16 cellular contexts compared by ENCODE assay signal in the genomic region with DNA sequence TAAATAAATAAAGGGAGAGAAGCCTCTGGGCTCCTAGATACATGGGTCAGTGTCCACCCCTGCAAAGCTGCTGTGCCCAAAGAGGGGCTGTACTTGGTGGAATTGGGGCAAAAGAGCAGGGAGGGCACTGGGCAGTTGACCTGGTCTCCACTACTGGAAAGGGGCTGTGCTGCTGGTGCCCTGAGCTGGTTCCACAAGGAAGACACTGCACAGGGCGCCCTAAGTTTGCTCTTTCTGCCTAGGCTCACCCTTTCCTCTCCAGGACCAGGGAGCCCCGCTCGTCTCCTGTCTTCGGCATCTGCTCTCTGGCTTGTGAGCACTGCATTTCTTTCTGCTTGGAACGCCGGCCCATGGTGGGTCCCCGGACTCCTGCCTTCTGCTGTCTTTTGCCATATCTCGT.
DNase-seq lines count a peak whose midpoint lies in the region; ATAC-seq and TF ChIP-seq lines count a peak whose summit lies in the region.
"Had no signal": no experiment of that assay in that cellular context is flagged by ENCODE, and none has a peak within 500 bp of the region (broad histone marks: within the 10 kb centered on the region; RNA-seq: fewer than 3 reads in every experiment).

No MANE protein-coding gene starts in this region.

- intact Hi-C loops in HCT116 (cut with micrococcal nuclease): no loop called here
- intact Hi-C loops in lower leg skin (cut with DNase I; ENCODE audit: low total_unique reads): no loop called here

- H3K27me3 ChIP-seq in ACC112 (ENCODE audit: insufficient read depth, low read length) (no peaks in the 10 kb centered on the region), HCT116 (ENCODE audit: insufficient read depth, low read length) (no peaks in the 10 kb centered on the region), hepatocyte (no peaks in the 10 kb centered on the region)
- H3K27me3 ChIP-seq: BLaER1 treated with 17β-estradiol and CSF1 and Interleukin-3, amounts not matched to agents 10 nM and 100 nM had no signal

- no peak for DNase-seq in HCT116 (ENCODE audit: low read depth, low spot score)
- DNase-seq in RWPE1 (ENCODE audit: low spot score): no peak
- no peak for DNase-seq in hepatocyte (ENCODE audit: low spot score)
- DNase-seq in ureter (ENCODE audit: low spot score): no peak
- DNase-seq in lower leg skin (ENCODE audit: low spot score in 2 of 2): no peak
- no peak for DNase-seq in SIG-M5 treated with dmso at 0.1 percent for 504 hours (lab: John Stamatoyannopoulos, UW; ENCODE audit: unreplicated experiment)
- DNase-seq in NCI-H2029 treated with DMSO at 0.1 percent for 48 hours (lab: John Stamatoyannopoulos, UW): no peak
- DNase-seq: 8988T; CD8-positive, alpha-beta memory T cell; COR-L47; DMS79; GF-D8; H9 had no signal

- H4K20me1 ChIP-seq in HCT116 (ENCODE audit: insufficient read depth): peaks cover 13% of the 10 kb centered on the region; the same call in 1 of the 2 replicates
- no peaks in the 10 kb centered on the region for H4K20me1 ChIP-seq in hepatocyte (ENCODE audit: insufficient read depth, poor library complexity, severe bottlenecking)
- H4K20me1 ChIP-seq: BLaER1 treated with 17β-estradiol and CSF1 and Interleukin-3, amounts not matched to agents 10 nM and 100 nM had no signal

- no peaks in the 10 kb centered on the region for H3K9me2 ChIP-seq in HCT116 (ENCODE audit: insufficient read depth)
- no peaks in the 10 kb centered on the region for H3K9me2 ChIP-seq in hepatocyte (replicated peaks; ENCODE audit: insufficient read depth)

- 83% methylated on average over 8 of the region's 8 CpGs for WGBS in hepatocyte (ENCODE audit: low lambda C conversion rate, missing lambda C conversion rate)
- WGBS in lower leg skin, 2 donors: 98 to 99% methylated on average over 8 of the region's 8 CpGs

- H2AFZ ChIP-seq in ACC112 (ENCODE audit: low read length, unreplicated experiment) (no peak overlapping the region), HCT116 (ENCODE audit: low read depth, low read length, poor library complexity, severe bottlenecking) (no peak overlapping the region), hepatocyte (no peak overlapping the region)

- BruUV-seq in HCT116 (replicated peaks; lab: Mats Ljungman, UMichigan): no TSS peak

- H3K9me3 ChIP-seq in HCT116 (ENCODE audit: control insufficient read depth in 1 of 2, insufficient read depth in 1 of 2, low read depth in 1 of 2, low read length in 2 of 2) (no peaks in the 10 kb centered on the region), hepatocyte (ENCODE audit: low read depth) (no peaks in the 10 kb centered on the region)
- H3K9me3 ChIP-seq: BLaER1 treated with 17β-estradiol and CSF1 and Interleukin-3, amounts not matched to agents 10 nM and 100 nM had no signal

- no peak for TF ChIP-seq RAD21 in HCT116 (IDR thresholded peaks at IDR 0.05; ENCODE audit: low read depth)

- CTCF ChIA-PET in HCT116 (lab: Charles Lee): no interaction called here
- CTCF ChIA-PET in RWPE1 (lab: Yijun Ruan, JAX): no interaction called here

- H3K4me2 ChIP-seq in HCT116 (ENCODE audit: low read length): peak overlapping the region; percentile 38
- H3K4me2 ChIP-seq in hepatocyte: no peak overlapping the region
- H3K4me2 ChIP-seq: BLaER1 treated with 17β-estradiol and CSF1 and Interleukin-3, amounts not matched to agents 10 nM and 100 nM had no signal

- H3K9ac ChIP-seq in HCT116 (ENCODE audit: low read length): no peak overlapping the region
- H3K9ac ChIP-seq: BLaER1 treated with 17β-estradiol and CSF1 and Interleukin-3, amounts not matched to agents 10 nM and 100 nM had no signal

- 0 out of 2 replicates have a peak, but pooled peaks cover 4% of the 10 kb centered on the region for H3K36me3 ChIP-seq in ACC112 (ENCODE audit: insufficient read depth, low read length)
- H3K36me3 ChIP-seq in HCT116 (ENCODE audit: control insufficient read depth in 1 of 2, insufficient read depth in 2 of 2, low read length in 2 of 2): peaks cover 0 to 6% of the 10 kb centered on the region in 2 experiments; a peak in 1 of 4 replicates
- H3K36me3 ChIP-seq in hepatocyte (replicated peaks; ENCODE audit: insufficient read depth, low read depth): no peaks in the 10 kb centered on the region
- H3K36me3 ChIP-seq: BLaER1 treated with 17β-estradiol and CSF1 and Interleukin-3, amounts not matched to agents 10 nM and 100 nM had no signal

- POLR2A ChIA-PET in HCT116 (lab: Charles Lee) (no interaction called here), RWPE1 (lab: Yijun Ruan, JAX; ENCODE audit: low non-redundant PET) (no interaction called here)

- H3K4me3 ChIP-seq in ACC112 (ENCODE audit: low read depth, low read length) (no peak overlapping the region), HCT116 (replicated peaks in 1 of 2; ENCODE audit: low read depth in 1 of 2, low read length in 2 of 2) (no peak overlapping the region), hepatocyte (no peak overlapping the region), lower leg skin (ENCODE audit: low read depth, poor library complexity, severe bottlenecking) (no peak overlapping the region)
- H3K4me3 ChIP-seq: BLaER1 treated with 17β-estradiol and CSF1 and Interleukin-3, amounts not matched to agents 10 nM and 100 nM; K562 had no signal

- no peak for ATAC-seq in HCT116
- ATAC-seq: K562 had no signal

- TF ChIP-seq CTCF in HCT116 (IDR thresholded peaks at IDR 0.05 in 2 of 3, conservative IDR thresholded peaks at IDR 0.05 in 1 of 3; ENCODE audit: borderline replicate concordance in 1 of 3, insufficient read depth in 1 of 3, low read depth in 2 of 3, low read length in 2 of 3) (no peak), RWPE1 (conservative IDR thresholded peaks at IDR 0.05; ENCODE audit: low read depth) (no peak), hepatocyte (IDR thresholded peaks at IDR 0.05; ENCODE audit: poor library complexity) (no peak), lower leg skin (IDR thresholded peaks at IDR 0.05) (no peak)

- H3K4me1 ChIP-seq in ACC112 (ENCODE audit: control insufficient read depth, insufficient read depth, low read length, unreplicated experiment): peaks cover 22% of the 10 kb centered on the region
- H3K4me1 ChIP-seq in HCT116 (ENCODE audit: control insufficient read depth in 1 of 2, insufficient read depth in 2 of 2, low read length in 2 of 2): peaks cover 66 to 92% of the 10 kb centered on the region in 2 experiments
- H3K4me1 ChIP-seq in hepatocyte (ENCODE audit: insufficient read depth): peaks cover 40% of the 10 kb centered on the region

- RAD21 ChIA-PET in HCT116 (lab: Charles Lee; ENCODE audit: low non-redundant PET in 1 of 2, low total read pairs in 2 of 2, uncharacterized antibody in 2 of 2, unreplicated experiment in 2 of 2): no interaction called here

- peak overlapping the region; percentile 80 for H3K27ac ChIP-seq in ACC112 (ENCODE audit: low read depth, low read length)
- H3K27ac ChIP-seq in HCT116 (ENCODE audit: low read depth, low read length): no peak overlapping the region
- peak overlapping the region; percentile 84 for H3K27ac ChIP-seq in RWPE1
- peak overlapping the region; percentile 72 for H3K27ac ChIP-seq in hepatocyte
- H3K27ac ChIP-seq: BLaER1 treated with 17β-estradiol and CSF1 and Interleukin-3, amounts not matched to agents 10 nM and 100 nM had no signal

- TF ChIP-seq POLR2A in HCT116 (IDR thresholded peaks at IDR 0.05; ENCODE audit: borderline replicate concordance, extremely low read depth, insufficient read depth, insufficient read length): no peak
- no peak for TF ChIP-seq POLR2A in lower leg skin (IDR thresholded peaks at IDR 0.05)

- no peaks in the 10 kb centered on the region for H3K79me2 ChIP-seq in ACC112 (ENCODE audit: control insufficient read depth, insufficient read depth, low read length, unreplicated experiment)
- H3K79me2 ChIP-seq in HCT116 (ENCODE audit: insufficient read depth, low read length): peaks cover 89% of the 10 kb centered on the region
- H3K79me2 ChIP-seq in hepatocyte: peaks cover 58% of the 10 kb centered on the region

TF ChIP-seq in HCT116, 20 proteins besides CTCF, POLR2A, EP300 and RAD21:
- TF ChIP-seq ELF1 (IDR thresholded peaks at IDR 0.05; ENCODE audit: borderline replicate concordance, low read depth): no peak
- TF ChIP-seq, protein P1, sequence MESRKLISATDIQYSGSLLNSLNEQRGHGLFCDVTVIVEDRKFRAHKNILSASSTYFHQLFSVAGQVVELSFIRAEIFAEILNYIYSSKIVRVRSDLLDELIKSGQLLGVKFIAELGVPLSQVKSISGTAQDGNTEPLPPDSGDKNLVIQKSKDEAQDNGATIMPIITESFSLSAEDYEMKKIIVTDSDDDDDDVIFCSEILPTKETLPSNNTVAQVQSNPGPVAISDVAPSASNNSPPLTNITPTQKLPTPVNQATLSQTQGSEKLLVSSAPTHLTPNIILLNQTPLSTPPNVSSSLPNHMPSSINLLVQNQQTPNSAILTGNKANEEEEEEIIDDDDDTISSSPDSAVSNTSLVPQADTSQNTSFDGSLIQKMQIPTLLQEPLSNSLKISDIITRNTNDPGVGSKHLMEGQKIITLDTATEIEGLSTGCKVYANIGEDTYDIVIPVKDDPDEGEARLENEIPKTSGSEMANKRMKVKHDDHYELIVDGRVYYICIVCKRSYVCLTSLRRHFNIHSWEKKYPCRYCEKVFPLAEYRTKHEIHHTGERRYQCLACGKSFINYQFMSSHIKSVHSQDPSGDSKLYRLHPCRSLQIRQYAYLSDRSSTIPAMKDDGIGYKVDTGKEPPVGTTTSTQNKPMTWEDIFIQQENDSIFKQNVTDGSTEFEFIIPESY (IDR thresholded peaks at IDR 0.05; ENCODE audit: extremely low read depth, insufficient replicate concordance, low read length): no peak
- TF ChIP-seq, protein P2, sequence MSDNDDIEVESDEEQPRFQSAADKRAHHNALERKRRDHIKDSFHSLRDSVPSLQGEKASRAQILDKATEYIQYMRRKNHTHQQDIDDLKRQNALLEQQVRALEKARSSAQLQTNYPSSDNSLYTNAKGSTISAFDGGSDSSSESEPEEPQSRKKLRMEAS (IDR thresholded peaks at IDR 0.05): no peak
- no peak for TF ChIP-seq JUND (IDR thresholded peaks at IDR 0.05)
- TF ChIP-seq SIN3A (IDR thresholded peaks at IDR 0.05; ENCODE audit: low read depth): no peak
- TF ChIP-seq CBX3 (IDR thresholded peaks at IDR 0.05; ENCODE audit: low read depth): no peak
- no peak for TF ChIP-seq EGR1 (IDR thresholded peaks at IDR 0.05; ENCODE audit: low read depth)
- no peak for TF ChIP-seq ZNF274 (IDR thresholded peaks at IDR 0.05; ENCODE audit: low read depth, low read length)
- no peak for TF ChIP-seq POLR2AphosphoS5 (IDR thresholded peaks at IDR 0.05; ENCODE audit: low read depth, low read length)
- TF ChIP-seq ZFX (IDR thresholded peaks at IDR 0.05): no peak
